In the genomic region with DNA sequence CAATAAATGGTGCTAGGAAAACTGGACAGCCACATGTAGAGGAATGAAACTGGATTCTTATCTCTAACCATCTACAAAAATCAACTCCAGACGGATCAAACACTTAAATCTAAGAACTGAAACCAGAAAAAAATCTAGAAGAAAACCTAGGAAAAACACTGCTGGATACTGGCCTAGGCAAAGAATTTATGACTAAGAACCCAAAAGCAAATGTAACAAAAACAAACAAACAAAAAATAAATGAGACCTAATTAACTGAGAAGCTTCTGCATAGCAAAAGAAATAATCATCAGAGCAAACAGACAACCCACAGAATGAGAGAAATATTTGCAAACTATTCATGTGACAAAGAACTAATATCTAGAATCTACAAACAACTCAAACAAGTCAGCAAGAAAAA, we compare ENCODE assay signal across 19 cellular contexts.
"Had no signal": no experiment of that assay in that cellular context is flagged by ENCODE, and none has a peak within 500 bp of the region (broad histone marks: within the 10 kb centered on the region; RNA-seq: fewer than 3 reads in every experiment).

No MANE protein-coding gene starts in this region.

- H3K36me3 ChIP-seq: left lung, upper lobe of right lung had no signal

- H3K27me3 ChIP-seq: left lung, upper lobe of right lung had no signal

- H3K4me3 Mint-ChIP-seq: activated naive CD4-positive, alpha-beta T cell treated with anti-CD3 and anti-CD28 coated beads, Interleukin-2, amount 10 ng/mL, durations not matched to agents 7 days and 5 days; effector memory CD8-positive, alpha-beta T cell; mesothelial cell of epicardium; nephron progenitor cell had no signal

- H3K27me3 Mint-ChIP-seq: activated naive CD4-positive, alpha-beta T cell treated with anti-CD3 and anti-CD28 coated beads, Interleukin-2, amount 10 ng/mL, durations not matched to agents 7 days and 5 days had no signal

- H3K36me3 Mint-ChIP-seq: activated naive CD4-positive, alpha-beta T cell treated with anti-CD3 and anti-CD28 coated beads, Interleukin-2, amount 10 ng/mL, durations not matched to agents 7 days and 5 days; mesothelial cell of epicardium had no signal

- H3K4me3 ChIP-seq: left lung, upper lobe of right lung had no signal

- DNase-seq: activated CD4-positive, alpha-beta T cell treated with anti-CD3 and anti-CD28 coated beads for 1 hour; activated CD8-positive, alpha-beta memory T cell treated with anti-CD3 and anti-CD28 coated beads for 24 hours; activated CD8-positive, alpha-beta memory T cell treated with anti-CD3 and anti-CD28 coated beads, Interleukin-2, amount 50 U/mL, for 48 hours; activated effector memory CD4-positive, alpha-beta T cell treated with Interleukin-2 at 50 U/mL for 16 hours; activated naive CD4-positive, alpha-beta T cell treated with anti-CD3 and anti-CD28 coated beads, Interleukin-2, amount 10 ng/mL, durations not matched to agents 7 days and 5 days; activated T-cell treated with anti-CD3 and anti-CD28 coated beads, Interleukin-2, amount 50 U/mL, for 48 hours; effector memory CD8-positive, alpha-beta T cell; head of caudate nucleus; kidney; left lung; nephron progenitor cell; nucleus accumbens; stimulated activated CD4-positive, alpha-beta T cell treated with anti-CD3 and anti-CD28 coated beads, Interleukin-1b, Interleukin-23, amount 100 ng/mL, for 48 hours; stimulated activated CD8-positive, alpha-beta memory T cell treated with anti-CD3 and anti-CD28 coated beads, Interleukin-4, amount 100 ng/mL, for 48 hours; stimulated activated naive CD4-positive, alpha-beta T cell; T-helper 1 cell; T1000; upper lobe of right lung had no signal

- H3K9me3 Mint-ChIP-seq: activated naive CD4-positive, alpha-beta T cell treated with anti-CD3 and anti-CD28 coated beads, Interleukin-2, amount 10 ng/mL, durations not matched to agents 7 days and 5 days; effector memory CD8-positive, alpha-beta T cell had no signal

- H3K4me1 Mint-ChIP-seq: activated naive CD4-positive, alpha-beta T cell treated with anti-CD3 and anti-CD28 coated beads, Interleukin-2, amount 10 ng/mL, durations not matched to agents 7 days and 5 days had no signal

- H3K27ac Mint-ChIP-seq: activated naive CD4-positive, alpha-beta T cell treated with anti-CD3 and anti-CD28 coated beads, Interleukin-2, amount 10 ng/mL, durations not matched to agents 7 days and 5 days; effector memory CD8-positive, alpha-beta T cell; mesothelial cell of epicardium; nephron progenitor cell had no signal

- ATAC-seq: effector memory CD8-positive, alpha-beta T cell; left lung; upper lobe of right lung had no signal
